In genomic region chr10:23694446-23694920, GRCh38 we compare ENCODE assay signal across 8 cellular contexts.
DNase-seq lines count a peak whose midpoint lies in the region; ATAC-seq and TF ChIP-seq lines count a peak whose summit lies in the region.

No MANE protein-coding gene starts in this region.

- no peaks in the 10 kb centered on the region for H3K79me2 ChIP-seq in SK-N-SH (ENCODE audit: insufficient read depth)

- H3K27me3 ChIP-seq in SK-N-SH (ENCODE audit: insufficient read depth), result peaks cover 34% of the 10 kb centered on the region
- peaks cover 47 to 55% (median 52%) of the 10 kb centered on the region in 3 donors for H3K27me3 ChIP-seq in skeletal muscle tissue (ENCODE audit: control insufficient read depth in 3 of 3, insufficient read depth in 3 of 3, low read length in 3 of 3)

- peak overlapping the region; percentile 52; the same call in 1 of the 2 replicates for H3K4me2 ChIP-seq in SK-N-SH

- H3K36me3 ChIP-seq in SK-N-SH (replicated peaks in 1 of 2; ENCODE audit: control insufficient read depth in 1 of 2, insufficient read depth in 2 of 2, low read length in 1 of 2), result no peaks in the 10 kb centered on the region
- H3K36me3 ChIP-seq in skeletal muscle tissue (ENCODE audit: control insufficient read depth in 3 of 3, insufficient read depth in 3 of 3, low read length in 3 of 3), result no peaks in the 10 kb centered on the region

- H4K20me1 ChIP-seq in SK-N-SH (ENCODE audit: insufficient read depth), result no peaks in the 10 kb centered on the region

- no peaks in the 10 kb centered on the region for H3K4me1 ChIP-seq in SK-N-SH (ENCODE audit: control insufficient read depth in 1 of 2, insufficient read depth in 2 of 2, low read depth in 1 of 2, low read length in 1 of 2)
- peaks cover 6 to 10% (median 9%) of the 10 kb centered on the region in 3 donors for H3K4me1 ChIP-seq in skeletal muscle tissue (ENCODE audit: control insufficient read depth in 3 of 3, insufficient read depth in 3 of 3, low read length in 3 of 3)

- no peaks in the 10 kb centered on the region for H3F3A ChIP-seq in SK-N-SH (replicated peaks; ENCODE audit: insufficient read depth)

- H3K4me1 Mint-ChIP-seq in activated T-cell treated with anti-CD3 and anti-CD28 coated beads, Interleukin-2, amount 50 U/mL, for 72 hours (ENCODE audit: low read depth), result peaks cover 26% of the 10 kb centered on the region
- peaks cover 11 to 19% of the 10 kb centered on the region in 2 donors for H3K4me1 Mint-ChIP-seq in stimulated activated naive B cell treated with anti-CD40 and anti-IgM and Interleukin-4, amounts not matched to agents 10 μg/mL and 1 μg/mL and 100 μg/mL, for 72 hours

- ATAC-seq in SK-N-SH treated with all-trans-retinoic acid at 6 μM for 48 hours, result no peak; the same call in 2 of the 3 replicates
- ATAC-seq in activated T-cell treated with anti-CD3 and anti-CD28 coated beads, Interleukin-2, amount 50 U/mL, for 72 hours (replicated peaks in 1 of 2), result peak in 1 of 2 donors; percentile 23
- ATAC-seq in stimulated activated naive B cell treated with anti-CD40 and anti-IgM and Interleukin-4, amounts not matched to agents 10 μg/mL and 1 μg/mL and 100 μg/mL, for 72 hours (replicated peaks), result no peak

- TF ChIP-seq EP300 in SK-N-SH (IDR thresholded peaks at IDR 0.05; ENCODE audit: borderline replicate concordance in 1 of 2, low read depth in 1 of 2, low read length in 1 of 2), result no peak

- H3K9ac ChIP-seq in SK-N-SH, result no peak overlapping the region
- no peak overlapping the region for H3K9ac ChIP-seq in skeletal muscle tissue (ENCODE audit: low read depth in 1 of 3, low read length in 3 of 3)

- no peak overlapping the region for H3K4me3 ChIP-seq in SK-N-SH (ENCODE audit: low read depth in 2 of 2, low read length in 1 of 2)
- H3K4me3 ChIP-seq in skeletal muscle tissue (ENCODE audit: low read length in 3 of 3), result peak overlapping the region; percentile 30 to 54 (median 52)

- TF ChIP-seq CTCF in SK-N-SH (IDR thresholded peaks at IDR 0.05), result no peak

- no peaks in the 10 kb centered on the region for H3K9me2 ChIP-seq in SK-N-SH

- H3K9me3 Mint-ChIP-seq in activated T-cell treated with anti-CD3 and anti-CD28 coated beads, Interleukin-2, amount 50 U/mL, for 72 hours, result no peaks in the 10 kb centered on the region
- H3K9me3 Mint-ChIP-seq in stimulated activated naive B cell treated with anti-CD40 and anti-IgM and Interleukin-4, amounts not matched to agents 10 μg/mL and 1 μg/mL and 100 μg/mL, for 72 hours, result peaks cover 0 to 1% of the 10 kb centered on the region in 2 donors

- H2AFZ ChIP-seq in SK-N-SH (ENCODE audit: low read depth), result no peak overlapping the region

- no peak overlapping the region for H3K27ac Mint-ChIP-seq in activated T-cell treated with anti-CD3 and anti-CD28 coated beads, Interleukin-2, amount 50 U/mL, for 72 hours
- H3K27ac Mint-ChIP-seq in stimulated activated naive B cell treated with anti-CD40 and anti-IgM and Interleukin-4, amounts not matched to agents 10 μg/mL and 1 μg/mL and 100 μg/mL, for 72 hours, result no peak overlapping the region

- H3K36me3 Mint-ChIP-seq in activated T-cell treated with anti-CD3 and anti-CD28 coated beads, Interleukin-2, amount 50 U/mL, for 72 hours (ENCODE audit: insufficient read depth in 2 of 2), result no peaks in the 10 kb centered on the region
- H3K36me3 Mint-ChIP-seq in stimulated activated naive B cell treated with anti-CD40 and anti-IgM and Interleukin-4, amounts not matched to agents 10 μg/mL and 1 μg/mL and 100 μg/mL, for 72 hours, result no peaks in the 10 kb centered on the region

- TF ChIP-seq RAD21 in SK-N-SH (IDR thresholded peaks at IDR 0.05; ENCODE audit: low read length), result no peak

- H3K27me3 Mint-ChIP-seq in activated T-cell treated with anti-CD3 and anti-CD28 coated beads, Interleukin-2, amount 50 U/mL, for 72 hours (ENCODE audit: low read depth), result peaks cover 65% of the 10 kb centered on the region
- peaks cover 64 to 66% of the 10 kb centered on the region in 2 donors for H3K27me3 Mint-ChIP-seq in stimulated activated naive B cell treated with anti-CD40 and anti-IgM and Interleukin-4, amounts not matched to agents 10 μg/mL and 1 μg/mL and 100 μg/mL, for 72 hours

- no peaks in the 10 kb centered on the region for H3K9me3 ChIP-seq in SK-N-SH
- H3K9me3 ChIP-seq in skeletal muscle tissue (ENCODE audit: control insufficient read depth in 3 of 3, low read length in 3 of 3), result no peaks in the 10 kb centered on the region

- H3K4me3 Mint-ChIP-seq in activated T-cell treated with anti-CD3 and anti-CD28 coated beads, Interleukin-2, amount 50 U/mL, for 72 hours, result peak overlapping the region; percentile 67 to 78
- H3K4me3 Mint-ChIP-seq in stimulated activated naive B cell treated with anti-CD40 and anti-IgM and Interleukin-4, amounts not matched to agents 10 μg/mL and 1 μg/mL and 100 μg/mL, for 72 hours, result peak overlapping the region in 1 of 2 donors; percentile 44

- peak; percentile 36 for DNase-seq in SK-N-SH
- DNase-seq in activated T-cell treated with anti-CD3 and anti-CD28 coated beads, Interleukin-2, amount 50 U/mL, for 72 hours, result no peak
- DNase-seq in iPS-NIHi7 (ENCODE audit: extremely low spot score), result peak; percentile 50
- no peak for DNase-seq in stimulated activated naive B cell treated with anti-CD40 and anti-IgM and Interleukin-4, amounts not matched to agents 10 μg/mL and 1 μg/mL and 100 μg/mL, for 72 hours
- DNase-seq in NCI-H2171 (lab: John Stamatoyannopoulos, UW), result no peak
- DNase-seq in DMS79 treated with DMSO at 0.1 percent for 48 hours (lab: John Stamatoyannopoulos, UW), result no peak

- H3K27ac ChIP-seq in SK-N-SH (ENCODE audit: low read depth in 2 of 2, low read length in 1 of 2) (no peak overlapping the region), skeletal muscle tissue (ENCODE audit: low read depth, low read length) (no peak overlapping the region)

- CTCF ChIA-PET in SK-N-SH (lab: Yijun Ruan, JAX), result interaction anchor here (2.3 kb wide), 1 partner anchor 536 kb away, joined by 6 read pairs; no protein-coding TSS in a partner anchor

- POLR2A ChIA-PET in SK-N-SH (lab: Yijun Ruan, JAX), result no interaction called here

- 4% methylated on average over 19 of the region's 49 CpGs for WGBS in SK-N-SH (ENCODE audit: low lambda C conversion rate)

TF ChIP-seq in SK-N-SH, 30 proteins besides CTCF, POLR2A, EP300 and RAD21:
- TF ChIP-seq TCF12 (IDR thresholded peaks at IDR 0.05), result no peak
- no peak for TF ChIP-seq FOXJ3 (CRISPR knock-in tag; IDR thresholded peaks at IDR 0.05)
- TF ChIP-seq YY1 (IDR thresholded peaks at IDR 0.05; ENCODE audit: low read depth), result no peak
- no peak for TF ChIP-seq SIN3A (IDR thresholded peaks at IDR 0.05; ENCODE audit: borderline replicate concordance, low read depth, low read length)
- no peak for TF ChIP-seq MXI1 (IDR thresholded peaks at IDR 0.05; ENCODE audit: low read depth, low read length)
- TF ChIP-seq NFIC (IDR thresholded peaks at IDR 0.05; ENCODE audit: borderline replicate concordance), result no peak
- no peak for TF ChIP-seq IRF3 (IDR thresholded peaks at IDR 0.05; ENCODE audit: low read depth, low read length)
- TF ChIP-seq MAX (IDR thresholded peaks at IDR 0.05; ENCODE audit: low read depth), result no peak
- TF ChIP-seq SMC3 (IDR thresholded peaks at IDR 0.05; ENCODE audit: low read depth, low read length), result no peak
TF ChIP-seq in SK-N-SH: peak in this region for 0.

TF ChIP-seq in SK-N-SH treated with all-trans-retinoic acid at 6 μM for 48 hours, 23 proteins besides CTCF, POLR2A, EP300 and RAD21:
- TF ChIP-seq CSDC2 (CRISPR knock-in tag; IDR thresholded peaks at IDR 0.05) (no peak), PATZ1 (CRISPR knock-in tag; IDR thresholded peaks at IDR 0.05; ENCODE audit: borderline replicate concordance) (no peak), ZFP30 (CRISPR knock-in tag; IDR thresholded peaks at IDR 0.05) (no peak), GLIS3 (CRISPR knock-in tag; IDR thresholded peaks at IDR 0.05) (no peak), ZNF8 (CRISPR knock-in tag; IDR thresholded peaks at IDR 0.05) (no peak), ZC3H10 (CRISPR knock-in tag; IDR thresholded peaks at IDR 0.05) (no peak), SNAI2 (CRISPR knock-in tag; IDR thresholded peaks at IDR 0.05) (no peak), TCF4 (CRISPR knock-in tag; IDR thresholded peaks at IDR 0.05; ENCODE audit: borderline replicate concordance) (no peak), CSRNP3 (CRISPR knock-in tag; IDR thresholded peaks at IDR 0.05) (no peak), ZNF565 (CRISPR knock-in tag; conservative IDR thresholded peaks at IDR 0.05; ENCODE audit: low read depth) (no peak), TOX (CRISPR knock-in tag; IDR thresholded peaks at IDR 0.05; ENCODE audit: borderline replicate concordance) (no peak), ISL1 (CRISPR knock-in tag; IDR thresholded peaks at IDR 0.05) (no peak)

Comparison
In these comparisons a context has a peak if more than half of its experiments do, and no peak if none do; other contexts are left out.
1. DNase-seq: peak in SK-N-SH (single experiment) and iPS-NIHi7 (single experiment); none in activated T-cell treated with anti-CD3 and anti-CD28 coated beads, Interleukin-2, amount 50 U/mL, for 72 hours (0 of 2), stimulated activated naive B cell treated with anti-CD40 and anti-IgM and Interleukin-4, amounts not matched to agents 10 μg/mL and 1 μg/mL and 100 μg/mL, for 72 hours (single experiment), NCI-H2171 (single experiment) and DMS79 treated with DMSO at 0.1 percent for 48 hours (single experiment).
2. H3K4me3 ChIP-seq: peak in skeletal muscle tissue (3 of 3); none in SK-N-SH (0 of 2).